ENCODE assay signal across 19 cellular contexts in genomic region chr4:106034751-106035150, GRCh38.
"Had no signal": no experiment of that assay in that cellular context is flagged by ENCODE, and none has a peak within 500 bp of the region (broad histone marks: within the 10 kb centered on the region; RNA-seq: fewer than 3 reads in every experiment).

No MANE protein-coding gene starts in this region.

- H3K27ac ChIP-seq: breast epithelium, gastrocnemius medialis, heart left ventricle, tibial artery, WERI-Rb-1 had no signal

- H3K27me3 ChIP-seq: breast epithelium, gastrocnemius medialis, heart left ventricle, tibial artery had no signal

- H3K4me3 ChIP-seq: breast epithelium, gastrocnemius medialis, heart left ventricle, tibial artery had no signal

- DNase-seq: activated CD4-positive, alpha-beta T cell treated with anti-CD3 and anti-CD28 coated beads, Interleukin-2, amount 50 U/mL, for 4 hours; activated effector memory CD4-positive, alpha-beta T cell treated with anti-CD3 and anti-CD28 coated beads, Interleukin-2, amount 50 U/mL, for 16 hours; activated naive CD4-positive, alpha-beta T cell treated with anti-CD3 and anti-CD28 coated beads, Interleukin-2, amount 50 U/mL, for 16 hours; activated T-cell treated with anti-CD3 and anti-CD28 coated beads, Interleukin-2, amount 50 U/mL, for 72 hours; aorta; cerebellar nuclear complex; cortex of kidney; erythroblast; gastrocnemius medialis; heart left ventricle; immature natural killer cell; mesendoderm; stimulated activated CD4-positive, alpha-beta T cell treated with anti-CD3 and anti-CD28 coated beads, Interleukin-2, amount 100 ng/mL, for 24 hours; stimulated activated naive CD4-positive, alpha-beta T cell treated with Interleukin-2 at 50 U/mL for 16 hours; T-helper 17 cell; tibial artery; WERI-Rb-1 had no signal

- ATAC-seq: activated T-cell treated with anti-CD3 and anti-CD28 coated beads, Interleukin-2, amount 50 U/mL, for 72 hours; gastrocnemius medialis; heart left ventricle; natural killer cell treated with Interleukin-12 subunit alpha and Interleukin-12 subunit beta and Interleukin-15 and Interleukin-18, amount 100 ng/mL, for 72 hours; T-helper 17 cell had no signal

- H3K36me3 ChIP-seq: breast epithelium, gastrocnemius medialis, heart left ventricle, tibial artery, WERI-Rb-1 had no signal

- H3K9me3 ChIP-seq: gastrocnemius medialis, tibial artery had no signal

- H3K4me1 ChIP-seq: breast epithelium, gastrocnemius medialis had no signal
